In genomic region chr2:409523-409922, GRCh38 we compare ENCODE assay signal across 24 cellular contexts.
"Had no signal": no experiment of that assay in that cellular context is flagged by ENCODE, and none has a peak within 500 bp of the region (broad histone marks: within the 10 kb centered on the region; RNA-seq: fewer than 3 reads in every experiment).

No MANE protein-coding gene starts in this region.

- H3K4me3 ChIP-seq: colonic mucosa, esophagus muscularis mucosa, gastrocnemius medialis, heart right ventricle, ovary, right atrium auricular region, sigmoid colon, skin epidermis, tibial artery, upper lobe of left lung, vagina had no signal

- H3K4me3 Mint-ChIP-seq: naive thymus-derived CD8-positive, alpha-beta T cell; neural crest cell had no signal

- FAIRE-seq: endometrium had no signal

- H3K4me1 ChIP-seq: colonic mucosa, esophagus muscularis mucosa, gastrocnemius medialis, heart right ventricle, right atrium auricular region, sigmoid colon, tibial artery, upper lobe of left lung, vagina had no signal

- H3K36me3 ChIP-seq: colonic mucosa, esophagus muscularis mucosa, gastrocnemius medialis, heart right ventricle, ovary, right atrium auricular region, sigmoid colon, tibial artery, upper lobe of left lung, vagina had no signal

- H3K27ac ChIP-seq: colonic mucosa, esophagus muscularis mucosa, gastrocnemius medialis, heart right ventricle, ovary, right atrium auricular region, sigmoid colon, skin epidermis, tibial artery, upper lobe of left lung, vagina had no signal

- H3K27ac Mint-ChIP-seq: naive thymus-derived CD8-positive, alpha-beta T cell had no signal

- H3K27me3 ChIP-seq: colonic mucosa, gastrocnemius medialis, ovary, right atrium auricular region, tibial artery, upper lobe of left lung, vagina had no signal

- H3K9me3 ChIP-seq: colonic mucosa, gastrocnemius medialis, sigmoid colon, tibial artery, vagina had no signal

- DNase-seq: colonic mucosa; dermis blood vessel endothelial cell; effector CD4-positive, alpha-beta T cell; gastrocnemius medialis; heart right ventricle; hypothalamus; islet precursor cell; mammary epithelial cell; naive thymus-derived CD8-positive, alpha-beta T cell; nucleus accumbens; ovary; sigmoid colon; stimulated activated CD4-positive, alpha-beta T cell treated with anti-CD3 and anti-CD28 coated beads, Interleukin-2, amount 100 ng/mL, for 24 hours; stimulated activated CD4-positive, alpha-beta T cell treated with anti-CD3 and anti-CD28 coated beads, Interleukin-4, amount 100 ng/mL, for 4 hours; stimulated activated naive CD4-positive, alpha-beta T cell treated with Interleukin-2 at 50 U/mL for 16 hours; tibial artery; upper lobe of left lung had no signal

- ATAC-seq: gastrocnemius medialis; heart right ventricle; left lobe of liver; naive thymus-derived CD8-positive, alpha-beta T cell had no signal
